8 cellular contexts compared by ENCODE assay signal in the genomic region with DNA sequence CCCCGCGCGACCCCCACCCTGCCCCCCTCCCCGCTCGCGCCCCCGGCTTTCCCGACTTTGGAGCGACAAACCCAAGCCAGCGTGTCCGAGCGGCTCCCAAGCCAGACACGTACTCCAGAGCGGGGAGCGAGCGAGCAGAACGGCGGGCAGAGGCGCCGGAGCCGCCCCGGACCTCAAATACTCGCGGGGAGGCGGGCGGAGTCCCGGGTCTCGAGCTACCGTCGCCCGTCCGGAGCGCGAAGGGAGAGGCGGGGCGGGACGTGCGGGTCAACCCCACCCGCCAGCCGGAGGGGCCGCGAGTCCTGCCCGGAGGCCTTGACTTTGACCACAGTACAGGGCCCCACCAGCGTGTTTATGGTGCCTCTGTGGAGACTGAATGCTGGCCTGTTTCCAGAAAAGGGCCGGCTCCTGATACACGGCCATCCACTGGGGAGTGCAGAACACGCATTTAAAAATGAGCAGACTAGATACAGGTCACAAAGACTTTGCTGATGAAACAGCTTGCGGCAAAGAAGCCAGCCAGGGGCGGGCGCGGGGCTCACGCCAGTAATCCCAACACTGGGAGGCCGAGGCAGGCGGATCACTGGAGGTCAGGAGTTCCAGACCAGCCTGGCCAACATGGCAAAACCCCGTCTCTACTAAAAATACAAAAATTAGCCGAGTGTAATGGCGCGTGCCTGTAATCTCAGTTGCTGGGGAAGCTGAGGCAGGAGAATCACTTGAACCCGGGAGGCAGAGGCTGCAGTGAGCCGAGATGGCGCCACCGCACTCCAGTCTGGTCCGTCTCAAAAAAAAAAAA. TPM values are rescaled to one million over a fixed set of nuclear protein-coding genes. Genes with fewer than 3 reads are reported as not detected.
DNase-seq lines count a peak whose midpoint lies in the region; ATAC-seq and TF ChIP-seq lines count a peak whose summit lies in the region.

A gene (minus strand): TSS at position 148 of the 799 bp plus-strand sequence. CDS start 12,235 bp downstream, outside the sequence.

- peak within 1 kb of the TSS; percentile 71 for H3K4me3 ChIP-seq in endocrine pancreas (ENCODE audit: control insufficient read depth, insufficient read depth, low read length)
- H3K4me3 ChIP-seq in lower leg skin (ENCODE audit: low read depth, poor library complexity, severe bottlenecking): peak within 1 kb of the TSS; percentile 22

- POLR2A ChIA-PET in GM10248 (lab: Yijun Ruan, JAX): interaction anchor here (0.6 kb wide), 1 partner anchor 120 kb away, joined by 5 read pairs; no protein-coding TSS in a partner anchor

- TF ChIP-seq CTCF in GM10248 (IDR thresholded peaks at IDR 0.05; ENCODE audit: control extremely low read depth, extremely low read depth, low read depth, missing control alignments): no peak
- no peak for TF ChIP-seq CTCF in lower leg skin (IDR thresholded peaks at IDR 0.05)

- peak; percentile 69 for ATAC-seq in activated CD8-positive, alpha-beta memory T cell treated with anti-CD3 and anti-CD28 coated beads, Interleukin-2, amount 10 ng/mL, durations not matched to agents 7 days and 5 days
- no peak for ATAC-seq in HG02852 (IDR thresholded peaks at IDR 0.05; ENCODE audit: unreplicated experiment)

- H3K36me3 Mint-ChIP-seq in activated CD8-positive, alpha-beta memory T cell treated with anti-CD3 and anti-CD28 coated beads, Interleukin-2, amount 10 ng/mL, durations not matched to agents 7 days and 5 days: peaks cover 11% of the 10 kb centered on the region

- H3K36me3 ChIP-seq in endocrine pancreas (ENCODE audit: control insufficient read depth, insufficient read depth, low read length): no peaks in the 10 kb centered on the region

- intact Hi-C loops in lower leg skin (cut with DNase I; ENCODE audit: low total_unique reads): no loop called here

- no peaks in the 10 kb centered on the region for H3K27me3 Mint-ChIP-seq in activated CD8-positive, alpha-beta memory T cell treated with anti-CD3 and anti-CD28 coated beads, Interleukin-2, amount 10 ng/mL, durations not matched to agents 7 days and 5 days

- peak within 1 kb of the TSS; percentile 87 for H3K9ac ChIP-seq in endocrine pancreas (ENCODE audit: control insufficient read depth, insufficient read depth, low read length)

- peak within 1 kb of the TSS; percentile 89 for H3K27ac Mint-ChIP-seq in activated CD8-positive, alpha-beta memory T cell treated with anti-CD3 and anti-CD28 coated beads, Interleukin-2, amount 10 ng/mL, durations not matched to agents 7 days and 5 days

- H3K9me3 ChIP-seq in endocrine pancreas (ENCODE audit: control insufficient read depth, low read length): no peaks in the 10 kb centered on the region

- WGBS in lower leg skin, 2 donors: 10 to 16% methylated on average over 20 to 31 of the region's 63 CpGs

- CTCF ChIA-PET in GM10248 (lab: Yijun Ruan, JAX): interaction anchor here (1.0 to 1.3 kb wide), 2 partner anchors 15 to 125 kb away, joined by 3 to 4 read pairs; no protein-coding TSS in a partner anchor
- CTCF ChIA-PET in activated CD8-positive, alpha-beta memory T cell treated with anti-CD3 and anti-CD28 coated beads, Interleukin-2, amount 10 ng/mL, durations not matched to agents 7 days and 5 days (lab: Charles Lee): interaction anchor here (0.9 to 1.6 kb wide), 11 partner anchors 8 to 205 kb away, joined by 3 to 9 read pairs (median 4); no protein-coding TSS in a partner anchor

- DNase-seq in GM10248 (ENCODE audit: extremely low spot score): peak; percentile 43
- DNase-seq in NCI-H2196 treated with DMSO at 0.1 percent for 48 hours (lab: John Stamatoyannopoulos, UW; ENCODE audit: unreplicated experiment): peak; percentile 28
- DNase-seq in activated CD8-positive, alpha-beta memory T cell treated with anti-CD3 and anti-CD28 coated beads, Interleukin-2, amount 10 ng/mL, durations not matched to agents 7 days and 5 days: peak; percentile 64
- DNase-seq in lower leg skin (ENCODE audit: low spot score in 2 of 2): peak; percentile 73 to 96
- DNase-seq in stimulated activated CD4-positive, alpha-beta T cell treated with anti-CD3 and anti-CD28 coated beads, Interleukin-4, amount 100 ng/mL, for 4 hours: peak; percentile 28 to 39
- DNase-seq in effector CD8-positive, alpha-beta T cell (lab: John Stamatoyannopoulos, UW): no peak

- H3K4me3 Mint-ChIP-seq in activated CD8-positive, alpha-beta memory T cell treated with anti-CD3 and anti-CD28 coated beads, Interleukin-2, amount 10 ng/mL, durations not matched to agents 7 days and 5 days: peak within 1 kb of the TSS; percentile 82

- no peaks in the 10 kb centered on the region for H3K27me3 ChIP-seq in endocrine pancreas (ENCODE audit: control insufficient read depth, insufficient read depth, low read length)

- peaks cover 10% of the 10 kb centered on the region for H3K4me1 ChIP-seq in endocrine pancreas (ENCODE audit: control insufficient read depth, insufficient read depth, low read length)

- peaks cover 54% of the 10 kb centered on the region for H3K4me1 Mint-ChIP-seq in activated CD8-positive, alpha-beta memory T cell treated with anti-CD3 and anti-CD28 coated beads, Interleukin-2, amount 10 ng/mL, durations not matched to agents 7 days and 5 days

- H3K9me3 Mint-ChIP-seq in activated CD8-positive, alpha-beta memory T cell treated with anti-CD3 and anti-CD28 coated beads, Interleukin-2, amount 10 ng/mL, durations not matched to agents 7 days and 5 days (ENCODE audit: low read depth): peaks cover 6% of the 10 kb centered on the region

- TF ChIP-seq POLR2A in lower leg skin (IDR thresholded peaks at IDR 0.05): no peak

RNA-seq across cellular contexts. Expression of the gene that starts here (rescaled TPM):
- 10 to 100 TPM; 55.2 to 56.0 TPM for total RNA-seq in activated CD8-positive, alpha-beta memory T cell treated with anti-CD3 and anti-CD28 coated beads, Interleukin-2, amount 10 ng/mL, durations not matched to agents 7 days and 5 days
- total RNA-seq in lower leg skin: 10 to 100 TPM; 21.2 to 37.0 (median 35.6) TPM
